Comparison of ENCODE assay signal across 1 cellular context in the genomic region with DNA sequence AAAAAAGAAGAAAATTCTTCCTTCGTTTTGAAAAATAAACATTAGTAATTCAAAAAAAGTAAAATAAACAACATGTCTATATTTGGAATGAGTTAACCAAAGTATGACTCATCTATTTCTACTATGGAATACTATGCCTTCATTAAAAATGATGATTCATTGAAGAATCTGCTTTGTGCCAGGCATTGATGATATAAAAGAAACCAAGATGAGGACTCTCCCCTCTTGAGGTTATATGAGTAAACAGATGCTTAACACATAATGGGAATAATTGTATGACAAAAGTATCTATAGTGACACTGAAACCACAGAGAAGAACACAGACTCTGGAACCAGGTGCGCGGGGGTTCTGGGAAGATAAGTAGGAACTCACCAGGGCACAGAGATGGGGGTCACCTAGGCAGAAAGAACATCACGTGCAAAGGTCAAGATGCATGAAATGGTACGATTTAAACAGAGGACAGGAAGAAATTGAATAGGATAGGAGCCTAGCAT.
TF ChIP-seq lines count a peak whose summit lies in the region.

No MANE protein-coding gene starts in this region.

TF ChIP-seq in GM23338, 12 proteins besides CTCF, POLR2A, EP300 and RAD21 (continued from another document):
- TF ChIP-seq, protein P1, sequence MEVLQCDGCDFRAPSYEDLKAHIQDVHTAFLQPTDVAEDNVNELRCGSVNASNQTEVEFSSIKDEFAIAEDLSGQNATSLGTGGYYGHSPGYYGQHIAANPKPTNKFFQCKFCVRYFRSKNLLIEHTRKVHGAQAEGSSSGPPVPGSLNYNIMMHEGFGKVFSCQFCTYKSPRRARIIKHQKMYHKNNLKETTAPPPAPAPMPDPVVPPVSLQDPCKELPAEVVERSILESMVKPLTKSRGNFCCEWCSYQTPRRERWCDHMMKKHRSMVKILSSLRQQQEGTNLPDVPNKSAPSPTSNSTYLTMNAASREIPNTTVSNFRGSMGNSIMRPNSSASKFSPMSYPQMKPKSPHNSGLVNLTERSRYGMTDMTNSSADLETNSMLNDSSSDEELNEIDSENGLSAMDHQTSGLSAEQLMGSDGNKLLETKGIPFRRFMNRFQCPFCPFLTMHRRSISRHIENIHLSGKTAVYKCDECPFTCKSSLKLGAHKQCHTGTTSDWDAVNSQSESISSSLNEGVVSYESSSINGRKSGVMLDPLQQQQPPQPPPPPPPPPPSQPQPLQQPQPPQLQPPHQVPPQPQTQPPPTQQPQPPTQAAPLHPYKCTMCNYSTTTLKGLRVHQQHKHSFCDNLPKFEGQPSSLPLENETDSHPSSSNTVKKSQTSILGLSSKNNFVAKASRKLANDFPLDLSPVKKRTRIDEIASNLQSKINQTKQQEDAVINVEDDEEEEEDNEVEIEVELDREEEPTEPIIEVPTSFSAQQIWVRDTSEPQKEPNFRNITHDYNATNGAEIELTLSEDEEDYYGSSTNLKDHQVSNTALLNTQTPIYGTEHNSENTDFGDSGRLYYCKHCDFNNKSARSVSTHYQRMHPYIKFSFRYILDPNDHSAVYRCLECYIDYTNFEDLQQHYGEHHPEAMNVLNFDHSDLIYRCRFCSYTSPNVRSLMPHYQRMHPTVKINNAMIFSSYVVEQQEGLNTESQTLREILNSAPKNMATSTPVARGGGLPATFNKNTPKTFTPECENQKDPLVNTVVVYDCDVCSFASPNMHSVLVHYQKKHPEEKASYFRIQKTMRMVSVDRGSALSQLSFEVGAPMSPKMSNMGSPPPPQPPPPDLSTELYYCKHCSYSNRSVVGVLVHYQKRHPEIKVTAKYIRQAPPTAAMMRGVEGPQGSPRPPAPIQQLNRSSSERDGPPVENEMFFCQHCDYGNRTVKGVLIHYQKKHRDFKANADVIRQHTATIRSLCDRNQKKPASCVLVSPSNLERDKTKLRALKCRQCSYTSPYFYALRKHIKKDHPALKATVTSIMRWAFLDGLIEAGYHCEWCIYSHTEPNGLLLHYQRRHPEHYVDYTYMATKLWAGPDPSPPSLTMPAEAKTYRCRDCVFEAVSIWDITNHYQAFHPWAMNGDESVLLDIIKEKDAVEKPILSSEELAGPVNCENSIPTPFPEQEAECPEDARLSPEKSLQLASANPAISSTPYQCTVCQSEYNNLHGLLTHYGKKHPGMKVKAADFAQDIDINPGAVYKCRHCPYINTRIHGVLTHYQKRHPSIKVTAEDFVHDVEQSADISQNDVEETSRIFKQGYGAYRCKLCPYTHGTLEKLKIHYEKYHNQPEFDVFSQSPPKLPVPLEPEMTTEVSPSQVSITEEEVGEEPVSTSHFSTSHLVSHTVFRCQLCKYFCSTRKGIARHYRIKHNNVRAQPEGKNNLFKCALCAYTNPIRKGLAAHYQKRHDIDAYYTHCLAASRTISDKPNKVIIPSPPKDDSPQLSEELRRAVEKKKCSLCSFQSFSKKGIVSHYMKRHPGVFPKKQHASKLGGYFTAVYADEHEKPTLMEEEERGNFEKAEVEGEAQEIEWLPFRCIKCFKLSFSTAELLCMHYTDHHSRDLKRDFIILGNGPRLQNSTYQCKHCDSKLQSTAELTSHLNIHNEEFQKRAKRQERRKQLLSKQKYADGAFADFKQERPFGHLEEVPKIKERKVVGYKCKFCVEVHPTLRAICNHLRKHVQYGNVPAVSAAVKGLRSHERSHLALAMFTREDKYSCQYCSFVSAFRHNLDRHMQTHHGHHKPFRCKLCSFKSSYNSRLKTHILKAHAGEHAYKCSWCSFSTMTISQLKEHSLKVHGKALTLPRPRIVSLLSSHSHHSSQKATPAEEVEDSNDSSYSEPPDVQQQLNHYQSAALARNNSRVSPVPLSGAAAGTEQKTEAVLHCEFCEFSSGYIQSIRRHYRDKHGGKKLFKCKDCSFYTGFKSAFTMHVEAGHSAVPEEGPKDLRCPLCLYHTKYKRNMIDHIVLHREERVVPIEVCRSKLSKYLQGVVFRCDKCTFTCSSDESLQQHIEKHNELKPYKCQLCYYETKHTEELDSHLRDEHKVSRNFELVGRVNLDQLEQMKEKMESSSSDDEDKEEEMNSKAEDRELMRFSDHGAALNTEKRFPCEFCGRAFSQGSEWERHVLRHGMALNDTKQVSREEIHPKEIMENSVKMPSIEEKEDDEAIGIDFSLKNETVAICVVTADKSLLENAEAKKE (CRISPR knock-in tag; IDR thresholded peaks at IDR 0.05), result no peak
- TF ChIP-seq ZNF331 (CRISPR knock-in tag; IDR thresholded peaks at IDR 0.05; ENCODE audit: low read depth) (no peak), JUNB (IDR thresholded peaks at IDR 0.05; ENCODE audit: unreplicated experiment) (no peak), EZH2 (IDR thresholded peaks at IDR 0.05; ENCODE audit: low read depth, unreplicated experiment) (no peak)
TF ChIP-seq in GM23338: peak in this region for 0.
